Comparison of ENCODE assay signal across 30 cellular contexts in the genomic region with DNA sequence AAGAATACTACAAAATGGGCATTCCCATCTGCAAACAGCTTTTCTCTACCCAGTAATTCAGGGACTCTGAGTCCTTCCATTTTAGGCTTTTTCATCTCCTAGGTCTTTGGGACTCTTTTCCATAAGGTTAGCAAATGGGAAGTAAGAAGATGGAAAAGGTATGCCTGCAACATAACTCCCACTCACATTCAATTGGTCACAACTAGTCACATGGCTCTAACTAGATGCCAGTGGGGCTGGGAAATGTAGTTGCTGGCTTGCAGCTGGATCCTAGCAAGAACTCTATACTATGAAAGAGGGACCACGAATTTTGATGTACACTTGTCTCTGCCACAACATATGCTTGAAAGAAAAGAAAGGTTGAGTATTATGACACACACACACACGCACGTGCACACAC.
"Had no signal": no experiment of that assay in that cellular context is flagged by ENCODE, and none has a peak within 500 bp of the region (broad histone marks: within the 10 kb centered on the region; RNA-seq: fewer than 3 reads in every experiment).

No MANE protein-coding gene starts in this region.

- DNase-seq: naive thymus-derived CD8-positive, alpha-beta T cell; nephron progenitor cell; occipital lobe; ovary; posterior cingulate gyrus; psoas muscle; right cardiac atrium; right lobe of liver; sigmoid colon; small intestine; stimulated activated CD4-positive, alpha-beta T cell treated with anti-CD3 and anti-CD28 coated beads, Interleukin-15, amount 100 ng/mL, for 24 hours; stimulated activated CD4-positive, alpha-beta T cell treated with anti-CD3 and anti-CD28 coated beads, Interleukin-2, amount 100 ng/mL, for 24 hours; stimulated activated CD4-positive, alpha-beta T cell treated with anti-CD3 and anti-CD28 coated beads, Interleukin-2, amount 100 ng/mL, for 48 hours; stimulated activated CD4-positive, alpha-beta T cell treated with anti-CD3 and anti-CD28 coated beads, Interleukin-4, amount 100 ng/mL, for 24 hours; stimulated activated naive B cell treated with anti-CD40 and anti-IgM and Interleukin-4, amounts not matched to agents 10 μg/mL and 1 μg/mL and 100 μg/mL, for 72 hours; stimulated activated naive CD4-positive, alpha-beta T cell treated with Interleukin-2 at 50 U/mL for 16 hours; stomach; thyroid gland; trophoblast cell; upper lobe of left lung had no signal

- FAIRE-seq: small intestine, urothelium cell line had no signal

- H3K4me3 Mint-ChIP-seq: naive thymus-derived CD8-positive, alpha-beta T cell; natural killer cell treated with Interleukin-12 subunit alpha and Interleukin-12 subunit beta and Interleukin-15 and Interleukin-18, amount 100 ng/mL, for 72 hours; nephron progenitor cell; neural crest cell; stimulated activated effector memory CD8-positive, alpha-beta T cell treated with anti-CD3 and anti-CD28 coated beads, Interleukin-12 subunit alpha, Interleukin-12 subunit beta, amount 100 ng/mL, for 72 hours; stimulated activated naive B cell treated with anti-CD40 and anti-IgM and Interleukin-4, amounts not matched to agents 10 μg/mL and 1 μg/mL and 100 μg/mL, for 72 hours; stimulated activated naive CD8-positive, alpha-beta T cell treated with anti-CD3 and anti-CD28 coated beads, Interleukin-15, Interleukin-2, amounts not matched to agents 100 ng/mL and 50 ng/mL, for 24 hours had no signal

- H3K27ac Mint-ChIP-seq: naive thymus-derived CD8-positive, alpha-beta T cell; natural killer cell treated with Interleukin-12 subunit alpha and Interleukin-12 subunit beta and Interleukin-15 and Interleukin-18, amount 100 ng/mL, for 72 hours; nephron progenitor cell; progenitor cell of endocrine pancreas; stimulated activated effector memory CD8-positive, alpha-beta T cell treated with anti-CD3 and anti-CD28 coated beads, Interleukin-12 subunit alpha, Interleukin-12 subunit beta, amount 100 ng/mL, for 72 hours; stimulated activated naive B cell treated with anti-CD40 and anti-IgM and Interleukin-4, amounts not matched to agents 10 μg/mL and 1 μg/mL and 100 μg/mL, for 72 hours; stimulated activated naive CD8-positive, alpha-beta T cell treated with anti-CD3 and anti-CD28 coated beads, Interleukin-15, Interleukin-2, amounts not matched to agents 100 ng/mL and 50 ng/mL, for 24 hours had no signal

- H3K27me3 Mint-ChIP-seq: naive thymus-derived CD8-positive, alpha-beta T cell; natural killer cell treated with Interleukin-12 subunit alpha and Interleukin-12 subunit beta and Interleukin-15 and Interleukin-18, amount 100 ng/mL, for 72 hours; progenitor cell of endocrine pancreas; stimulated activated naive B cell treated with anti-CD40 and anti-IgM and Interleukin-4, amounts not matched to agents 10 μg/mL and 1 μg/mL and 100 μg/mL, for 72 hours; stimulated activated naive CD8-positive, alpha-beta T cell treated with anti-CD3 and anti-CD28 coated beads, Interleukin-15, Interleukin-2, amounts not matched to agents 100 ng/mL and 50 ng/mL, for 24 hours had no signal

- H3K9ac ChIP-seq: parathyroid adenoma had no signal

- ATAC-seq: naive thymus-derived CD8-positive, alpha-beta T cell; natural killer cell treated with Interleukin-12 subunit alpha and Interleukin-12 subunit beta and Interleukin-15 and Interleukin-18, amount 100 ng/mL, for 72 hours; psoas muscle; right cardiac atrium; right lobe of liver; stimulated activated effector memory CD8-positive, alpha-beta T cell treated with anti-CD3 and anti-CD28 coated beads, Interleukin-12 subunit alpha, Interleukin-12 subunit beta, amount 100 ng/mL, for 72 hours; stimulated activated naive B cell treated with anti-CD40 and anti-IgM and Interleukin-4, amounts not matched to agents 10 μg/mL and 1 μg/mL and 100 μg/mL, for 72 hours had no signal

- H3K36me3 ChIP-seq: ovary, right lobe of liver, sigmoid colon, stomach, thoracic aorta, thyroid gland, tibial nerve, upper lobe of left lung, vagina had no signal

- H3K27ac ChIP-seq: ovary, parathyroid adenoma, psoas muscle, right lobe of liver, sigmoid colon, stomach, thoracic aorta, thyroid gland, tibial nerve, upper lobe of left lung, vagina had no signal

- H3K79me2 ChIP-seq: parathyroid adenoma had no signal

- H2AFZ ChIP-seq: parathyroid adenoma had no signal

- H3K9me3 Mint-ChIP-seq: stimulated activated naive B cell treated with anti-CD40 and anti-IgM and Interleukin-4, amounts not matched to agents 10 μg/mL and 1 μg/mL and 100 μg/mL, for 72 hours had no signal

- H3K4me3 ChIP-seq: ovary, psoas muscle, right lobe of liver, sigmoid colon, stomach, thoracic aorta, thyroid gland, tibial nerve, upper lobe of left lung, vagina had no signal

- H3K9me3 ChIP-seq: ovary, psoas muscle, right lobe of liver, sigmoid colon, stomach, thoracic aorta, thyroid gland, tibial nerve, upper lobe of left lung, vagina had no signal

- H3K4me1 ChIP-seq: parathyroid adenoma, psoas muscle, right lobe of liver, sigmoid colon, stomach, thyroid gland, tibial nerve, upper lobe of left lung, vagina had no signal

- H3K4me1 Mint-ChIP-seq: naive thymus-derived CD8-positive, alpha-beta T cell; nephron progenitor cell; neural crest cell; stimulated activated effector memory CD8-positive, alpha-beta T cell treated with anti-CD3 and anti-CD28 coated beads, Interleukin-12 subunit alpha, Interleukin-12 subunit beta, amount 100 ng/mL, for 72 hours; stimulated activated naive B cell treated with anti-CD40 and anti-IgM and Interleukin-4, amounts not matched to agents 10 μg/mL and 1 μg/mL and 100 μg/mL, for 72 hours had no signal

- H3K27me3 ChIP-seq: ovary, right lobe of liver, sigmoid colon, stomach, thyroid gland, tibial nerve, upper lobe of left lung, vagina had no signal

- H3K36me3 Mint-ChIP-seq: naive thymus-derived CD8-positive, alpha-beta T cell; natural killer cell treated with Interleukin-12 subunit alpha and Interleukin-12 subunit beta and Interleukin-15 and Interleukin-18, amount 100 ng/mL, for 72 hours; stimulated activated effector memory CD8-positive, alpha-beta T cell treated with anti-CD3 and anti-CD28 coated beads, Interleukin-12 subunit alpha, Interleukin-12 subunit beta, amount 100 ng/mL, for 72 hours; stimulated activated naive B cell treated with anti-CD40 and anti-IgM and Interleukin-4, amounts not matched to agents 10 μg/mL and 1 μg/mL and 100 μg/mL, for 72 hours had no signal
